12 cellular contexts compared by ENCODE assay signal in genomic region chr13:111505175-111505777, GRCh38.
A peak's percentile ranks its signal among the peaks of the same experiment; 100 is the strongest.
DNase-seq lines count a peak whose midpoint lies in the region; ATAC-seq and TF ChIP-seq lines count a peak whose summit lies in the region.
"Had no signal": no experiment of that assay in that cellular context is flagged by ENCODE, and none has a peak within 500 bp of the region (broad histone marks: within the 10 kb centered on the region; RNA-seq: fewer than 3 reads in every experiment).

No MANE protein-coding gene starts in this region.

- TF ChIP-seq CTCF in A673 (conservative IDR thresholded peaks at IDR 0.05; ENCODE audit: low read depth, low read length): peak; percentile 65
- TF ChIP-seq CTCF in GM12875 (IDR thresholded peaks at IDR 0.05; ENCODE audit: borderline replicate concordance, insufficient read depth, low read depth, low read length): 0 out of 2 replicates have a peak, but pooled peaks have one; percentile 8
- peak; percentile 18; the same call in 1 of the 2 replicates for TF ChIP-seq CTCF in OCI-LY3 (IDR thresholded peaks at IDR 0.05; ENCODE audit: low read depth, low read length)
- no peak for TF ChIP-seq CTCF in tibial nerve (IDR thresholded peaks at IDR 0.05)

- no peak for TF ChIP-seq POLR2A in tibial nerve (IDR thresholded peaks at IDR 0.05)

- BruUV-seq in A673 (replicated peaks; lab: Mats Ljungman, UMichigan): no TSS peak

- WGBS in tibial nerve, 2 donors: 34 to 40% methylated on average over 20 of the region's 20 CpGs

- POLR2A ChIA-PET in A673 (lab: Charles Lee; ENCODE audit: low non-redundant PET): no interaction called here

- no peak for ATAC-seq in HG02884 (IDR thresholded peaks at IDR 0.05; ENCODE audit: unreplicated experiment)
- ATAC-seq in GM21529 (IDR thresholded peaks at IDR 0.05; ENCODE audit: unreplicated experiment): no peak

- no peaks in the 10 kb centered on the region for H3K4me1 ChIP-seq in A673 (ENCODE audit: insufficient read depth, low read length, poor library complexity, severe bottlenecking)
- peaks cover 4% of the 10 kb centered on the region for H3K4me1 ChIP-seq in OCI-LY3 (ENCODE audit: low read length)
- no peaks in the 10 kb centered on the region for H3K4me1 ChIP-seq in tibial nerve

- TF ChIP-seq EP300 in tibial nerve (IDR thresholded peaks at IDR 0.05): no peak

- H3K9ac ChIP-seq in OCI-LY3 (ENCODE audit: low read length): no peak overlapping the region

- no peaks in the 10 kb centered on the region for H4K20me1 ChIP-seq in OCI-LY3 (ENCODE audit: insufficient read depth, low read length)

- no peaks in the 10 kb centered on the region for H3K79me2 ChIP-seq in OCI-LY3 (ENCODE audit: low read length)

- intact Hi-C loops in A673 (cut with micrococcal nuclease; ENCODE audit: unreplicated experiment): loop anchor here (1.0 kb wide), 1 partner anchor 939 kb away; no protein-coding TSS in a partner anchor

- H3K27ac ChIP-seq in A673 (ENCODE audit: low read depth, low read length, poor library complexity, severe bottlenecking) (no peak overlapping the region), OCI-LY3 (ENCODE audit: low read length) (no peak overlapping the region), tibial nerve (no peak overlapping the region)

- H3K27me3 ChIP-seq in A673 (replicated peaks; ENCODE audit: insufficient read depth, low read depth, low read length, poor library complexity): peaks cover 19% of the 10 kb centered on the region
- peaks cover 2% of the 10 kb centered on the region; the same call in 1 of the 2 replicates for H3K27me3 ChIP-seq in OCI-LY3 (ENCODE audit: low read depth, low read length)
- peaks cover 0 to 17% of the 10 kb centered on the region in 2 donors for H3K27me3 ChIP-seq in tibial nerve

- CTCF ChIA-PET in A673 (lab: Charles Lee): interaction anchor here (0.7 to 1.0 kb wide), 2 partner anchors 489 to 939 kb away, joined by 7 read pairs; no protein-coding TSS in a partner anchor

- H3K36me3 ChIP-seq in A673 (ENCODE audit: insufficient read depth, low read length, poor library complexity, severe bottlenecking) (no peaks in the 10 kb centered on the region), OCI-LY3 (replicated peaks; ENCODE audit: low read depth, low read length) (no peaks in the 10 kb centered on the region), tibial nerve (no peaks in the 10 kb centered on the region)

- H3K9me3 ChIP-seq in A673 (ENCODE audit: low read depth, low read length, poor library complexity, severe bottlenecking) (no peaks in the 10 kb centered on the region), OCI-LY3 (ENCODE audit: insufficient read depth, low read length) (no peaks in the 10 kb centered on the region), tibial nerve (peaks cover 0 to 17% (median 0%) of the 10 kb centered on the region in 4 donors)

- H2AFZ ChIP-seq in OCI-LY3 (ENCODE audit: low read depth, low read length): no peak overlapping the region

- no peak overlapping the region for H3K4me2 ChIP-seq in OCI-LY3 (ENCODE audit: low read length)

- DNase-seq in A673 (ENCODE audit: low spot score) (peak; percentile 49), iPS DF 19.7 (ENCODE audit: low read depth, low spot score) (peak; percentile 45), tibial nerve (ENCODE audit: low spot score in 2 of 2) (no peak)
- no peak for DNase-seq in activated CD4-positive, alpha-beta T cell treated with anti-CD3 and anti-CD28 coated beads, Interleukin-2, amount 50 U/mL, for 48 hours
- DNase-seq: Karpas-422; kidney glomerular epithelial cell; NK-92 treated with Interleukin-12 subunit alpha and Interleukin-12 subunit beta, amount 100 ng/mL, for 24 hours; stimulated activated CD4-positive, alpha-beta T cell treated with anti-CD3 and anti-CD28 coated beads, Interleukin-2, amount 100 ng/mL, for 48 hours had no signal

- H3K4me3 ChIP-seq in A673 (ENCODE audit: low read depth, low read length, poor library complexity, severe bottlenecking): no peak overlapping the region
- H3K4me3 ChIP-seq in GM12875 (ENCODE audit: low read depth, low read length): no peak overlapping the region
- H3K4me3 ChIP-seq in OCI-LY3 (ENCODE audit: low read length): no peak overlapping the region
- no peak overlapping the region for H3K4me3 ChIP-seq in tibial nerve

Comparison
In these comparisons a context has a peak if more than half of its experiments do, and no peak if none do; other contexts are left out.
1. DNase-seq: peak in A673 (single experiment) and iPS DF 19.7 (single experiment); none in tibial nerve (0 of 2) and activated CD4-positive, alpha-beta T cell treated with anti-CD3 and anti-CD28 coated beads, Interleukin-2, amount 50 U/mL, for 48 hours (0 of 2).
2. CTCF ChIP-seq: peak in A673 (single experiment), GM12875 (single experiment) and OCI-LY3 (single experiment); none in tibial nerve (0 of 5).